Comparison of ENCODE assay signal across 11 cellular contexts in the genomic region with DNA sequence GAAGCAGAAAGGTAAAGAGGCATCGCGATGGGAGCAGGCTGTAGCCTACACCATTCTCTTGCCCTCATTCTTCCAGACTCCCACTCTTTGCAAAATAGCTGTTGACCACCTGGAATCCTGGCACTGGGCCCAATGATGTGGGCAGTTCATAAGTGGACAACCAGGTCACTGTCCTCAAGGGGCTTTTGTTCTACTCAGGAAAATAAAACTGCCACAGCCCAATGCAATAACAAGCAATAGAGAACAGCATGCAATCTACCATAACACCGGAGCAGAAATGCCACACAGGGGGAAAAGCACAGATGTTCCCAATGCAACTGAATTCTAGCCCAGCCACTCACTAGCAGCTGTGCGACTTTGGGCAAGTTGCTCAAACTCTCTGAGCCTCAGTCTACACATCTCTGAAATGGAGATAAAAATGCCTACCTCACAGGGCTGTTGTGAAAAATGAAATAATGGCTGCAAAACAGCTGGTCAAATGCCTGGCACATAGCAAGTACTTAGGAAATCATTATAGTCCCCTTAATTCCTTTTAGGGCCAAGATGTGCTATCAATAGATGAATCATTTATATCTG. TPM values are rescaled to one million over a fixed set of nuclear protein-coding genes. Genes with fewer than 3 reads are reported as not detected.
DNase-seq lines count a peak whose midpoint lies in the region; ATAC-seq and TF ChIP-seq lines count a peak whose summit lies in the region.
"Had no signal": no experiment of that assay in that cellular context is flagged by ENCODE, and none has a peak within 500 bp of the region (broad histone marks: within the 10 kb centered on the region; RNA-seq: fewer than 3 reads in every experiment).

No MANE protein-coding gene starts in this region.

- no peak overlapping the region for H2AFZ ChIP-seq in ACC112 (ENCODE audit: low read length, unreplicated experiment)

- POLR2A ChIA-PET in Panc1 (lab: Charles Lee) = interaction anchor here (0.6 kb wide), 1 partner anchor 153 kb away, joined by 6 read pairs; no protein-coding TSS in a partner anchor

- H3K27me3 ChIP-seq in ACC112 (ENCODE audit: insufficient read depth, low read length) = no peaks in the 10 kb centered on the region
- H3K27me3 ChIP-seq in Panc1 (ENCODE audit: control insufficient read depth, insufficient read depth, low read length) = no peaks in the 10 kb centered on the region
- H3K27me3 ChIP-seq in sigmoid colon = no peaks in the 10 kb centered on the region
- H3K27me3 ChIP-seq in HAP-1 (ENCODE audit: low read depth) = no peaks in the 10 kb centered on the region

- CTCF ChIA-PET in Panc1 (lab: Charles Lee) = no interaction called here

- in situ Hi-C loops in Panc1 (cut with HindIII; ENCODE audit: low pct_unique_long_range_greater_than_20kb, low sequenced_read_pairs) = no loop called here
- in situ Hi-C loops in HAP-1 (cut with MboI; ENCODE audit: low sequenced_read_pairs) = loop anchor here (25.0 kb wide), 1 partner anchor 498 kb away; no protein-coding TSS in a partner anchor

- H3K4me3 ChIP-seq in ACC112 (ENCODE audit: low read depth, low read length) (no peak overlapping the region), Panc1 (ENCODE audit: low read depth in 2 of 2, low read length in 2 of 2) (no peak overlapping the region), sigmoid colon (no peak overlapping the region), HAP-1 (no peak overlapping the region)
- H3K4me3 ChIP-seq: psoas muscle had no signal

- no peak for ATAC-seq in Panc1
- no peak for ATAC-seq in GM21737 (IDR thresholded peaks at IDR 0.05; ENCODE audit: unreplicated experiment)

- H3K27ac ChIP-seq in ACC112 (ENCODE audit: low read depth, low read length) (peak overlapping the region; percentile 68; the same call in 1 of the 2 replicates), Panc1 (ENCODE audit: low read length) (peak overlapping the region; percentile 35; the same call in 1 of the 2 replicates), cingulate gyrus (ENCODE audit: low read depth, low read length) (peak overlapping the region; percentile 86), sigmoid colon (peak overlapping the region in 3 of 4 donors; percentile 41 to 64 (median 46))
- H3K27ac ChIP-seq: psoas muscle had no signal

- BruUV-seq in Panc1 (replicated peaks; lab: Mats Ljungman, UMichigan) = no TSS peak

- TF ChIP-seq EP300 in sigmoid colon (IDR thresholded peaks at IDR 0.05) = no peak

- H3K9me3 ChIP-seq in Panc1 (ENCODE audit: control insufficient read depth, insufficient read depth, low read depth, low read length) (no peaks in the 10 kb centered on the region), sigmoid colon (no peaks in the 10 kb centered on the region), HAP-1 (no peaks in the 10 kb centered on the region)
- H3K9me3 ChIP-seq: psoas muscle had no signal

- no peak for TF ChIP-seq POLR2A in sigmoid colon (IDR thresholded peaks at IDR 0.05)

- intact Hi-C loops in Panc1 (cut with micrococcal nuclease; ENCODE audit: unreplicated experiment) = loop anchor here (5.0 kb wide), 1 partner anchor 108 kb away; no protein-coding TSS in a partner anchor
- intact Hi-C loops in sigmoid colon (cut with DNase I) = no loop called here

- peaks cover 36% of the 10 kb centered on the region for H3K4me1 ChIP-seq in ACC112 (ENCODE audit: control insufficient read depth, insufficient read depth, low read length, unreplicated experiment)
- peaks cover 28% of the 10 kb centered on the region for H3K4me1 ChIP-seq in Panc1 (ENCODE audit: control insufficient read depth, insufficient read depth, low read length)
- H3K4me1 ChIP-seq in sigmoid colon = peaks cover 0 to 15% (median 15%) of the 10 kb centered on the region in 4 donors
- peaks cover 4% of the 10 kb centered on the region for H3K4me1 ChIP-seq in HAP-1
- H3K4me1 ChIP-seq: psoas muscle had no signal

- WGBS in sigmoid colon, 2 donors = 93 to 96% methylated on average over 4 of the region's 4 CpGs

- TF ChIP-seq CTCF in Panc1 (IDR thresholded peaks at IDR 0.05) (no peak), sigmoid colon (IDR thresholded peaks at IDR 0.05) (no peak)

- H3K79me2 ChIP-seq in ACC112 (ENCODE audit: control insufficient read depth, insufficient read depth, low read length, unreplicated experiment) = no peaks in the 10 kb centered on the region

- DNase-seq in Panc1 (ENCODE audit: low read depth, low spot score) (no peak), sigmoid colon (no peak), HAP-1 (ENCODE audit: low spot score in 2 of 2) (no peak), NCI-H1105 (lab: John Stamatoyannopoulos, UW) (no peak)
- no peak for DNase-seq in activated CD4-positive, alpha-beta T cell treated with anti-CD3 and anti-CD28 coated beads for 4 hours
- DNase-seq: NCI-H526 treated with DMSO at 0.1 percent for 48 hours, T-helper 17 cell had no signal

- H3K36me3 ChIP-seq in ACC112 (ENCODE audit: insufficient read depth, low read length) (no peaks in the 10 kb centered on the region), Panc1 (ENCODE audit: control insufficient read depth, insufficient read depth, low read length) (no peaks in the 10 kb centered on the region), sigmoid colon (no peaks in the 10 kb centered on the region), HAP-1 (replicated peaks) (no peaks in the 10 kb centered on the region)

RNA-seq across cellular contexts. Expression of a gene that starts 56.7 kb away (rescaled TPM):
- 72.4 TPM for total RNA-seq in Panc1 (2021; ENCODE audit: unreplicated experiment)
- polyA plus RNA-seq in Panc1 (2012; ENCODE audit: insufficient read length) = 84.3 TPM
- 100 to 1,000 TPM; 100 to 136 (median 120) TPM for total RNA-seq in sigmoid colon
- polyA plus RNA-seq in sigmoid colon = 10 to 100 TPM; 27.0 to 66.1 (median 42.1) TPM

Comparison
In these comparisons a context has a peak if more than half of its experiments do, and no peak if none do; other contexts are left out.
1. H3K27ac ChIP-seq: peak in every context shown above with its lines; median percentile 86 in cingulate gyrus; 68 in ACC112; 46 in sigmoid colon; 35 in Panc1.